In genomic region chr11:11856638-11857037, GRCh38 we compare ENCODE assay signal across 11 cellular contexts. TPM values are rescaled to one million over a fixed set of nuclear protein-coding genes. Genes with fewer than 3 reads are reported as not detected.
DNase-seq lines count a peak whose midpoint lies in the region; ATAC-seq, FAIRE-seq and TF ChIP-seq lines count a peak whose summit lies in the region.
"Had no signal": no experiment of that assay in that cellular context is flagged by ENCODE, and none has a peak within 500 bp of the region (broad histone marks: within the 10 kb centered on the region; RNA-seq: fewer than 3 reads in every experiment).

No MANE protein-coding gene starts in this region.

- H3K4me3 ChIP-seq in H1 (ENCODE audit: extremely low read depth in 1 of 4, insufficient read depth in 2 of 4, low read depth in 3 of 4, low read length in 4 of 4) = no peak overlapping the region; a peak in 1 of 8 replicates
- H3K4me3 ChIP-seq: transverse colon had no signal

- TF ChIP-seq POLR2A in H1 (IDR thresholded peaks at IDR 0.05; ENCODE audit: control extremely low read depth in 1 of 2, low read depth in 2 of 2, low read length in 2 of 2) = no peak

- H2AFZ ChIP-seq in H1 (ENCODE audit: low read length) = no peak overlapping the region

- no peak for ATAC-seq in esophagus mucosa

- H3K18ac ChIP-seq in H1 (ENCODE audit: extremely low read depth, low read length) = 0 out of 2 replicates have a peak overlapping the region, but pooled peaks have one; percentile 39

- no peaks in the 10 kb centered on the region for H3K36me3 Mint-ChIP-seq in stimulated activated naive CD8-positive, alpha-beta T cell treated with anti-CD3 and anti-CD28 coated beads, Interleukin-15, Interleukin-2, amounts not matched to agents 100 ng/mL and 50 ng/mL, for 24 hours (ENCODE audit: low read depth)

- peak overlapping the region; percentile 21 for H3K27ac Mint-ChIP-seq in stimulated activated naive CD8-positive, alpha-beta T cell treated with anti-CD3 and anti-CD28 coated beads, Interleukin-15, Interleukin-2, amounts not matched to agents 100 ng/mL and 50 ng/mL, for 24 hours

- no peak overlapping the region for H4K91ac ChIP-seq in H1 (replicated peaks; ENCODE audit: insufficient read length, low read length)

- no peaks in the 10 kb centered on the region for H3K9me3 Mint-ChIP-seq in stimulated activated naive CD8-positive, alpha-beta T cell treated with anti-CD3 and anti-CD28 coated beads, Interleukin-15, Interleukin-2, amounts not matched to agents 100 ng/mL and 50 ng/mL, for 24 hours

- no peak overlapping the region for H3K27ac ChIP-seq in H1 (ENCODE audit: low read depth, low read length)

- no peaks in the 10 kb centered on the region for H3K23me2 ChIP-seq in H1 (ENCODE audit: low read depth, low read length)

- H2BK5ac ChIP-seq in H1 (ENCODE audit: low read depth, low read length) = no peak overlapping the region

- no peak overlapping the region for H3K4ac ChIP-seq in H1 (replicated peaks; ENCODE audit: insufficient read length, low read depth, low read length)

- no peak overlapping the region for H2BK120ac ChIP-seq in H1 (replicated peaks; ENCODE audit: low read depth, low read length)

- H3K36me3 ChIP-seq in H1 (ENCODE audit: control insufficient read depth in 2 of 4, insufficient read depth in 4 of 4, low read length in 3 of 4) = no peaks in the 10 kb centered on the region
- H3K36me3 ChIP-seq: BE2C, transverse colon had no signal

- no peak overlapping the region for H2BK20ac ChIP-seq in H1 (ENCODE audit: low read length)

- H4K8ac ChIP-seq in H1 (ENCODE audit: extremely low read depth, insufficient read depth, low read length) = no peak overlapping the region

- CTCF ChIA-PET in H1 (lab: Charles Lee; ENCODE audit: partially characterized antibody) = interaction anchor here (0.6 to 1.9 kb wide), 2 partner anchors 10 to 20 kb away, joined by 3 to 5 read pairs; no protein-coding TSS in a partner anchor

- peaks cover 4 to 93% of the 10 kb centered on the region in 2 experiments; a peak in 3 of 4 replicates for H3K79me2 ChIP-seq in H1 (ENCODE audit: control insufficient read depth in 1 of 2, insufficient read depth in 2 of 2, low read length in 2 of 2)

- H4K5ac ChIP-seq in H1 (ENCODE audit: insufficient read length, low read depth, low read length) = no peak overlapping the region

- no peak overlapping the region for H3K23ac ChIP-seq in H1 (ENCODE audit: insufficient read length)

- no peak overlapping the region for H2BK15ac ChIP-seq in H1 (ENCODE audit: low read length)

- H3K4me1 ChIP-seq in H1 (replicated peaks in 1 of 4; ENCODE audit: control insufficient read depth in 3 of 4, insufficient read depth in 4 of 4, low read length in 3 of 4) = peaks cover 0 to 7% (median 3%) of the 10 kb centered on the region in 4 experiments; a peak in 5 of 7 replicates
- H3K4me1 ChIP-seq: BE2C had no signal

- H3K56ac ChIP-seq in H1 (replicated peaks; ENCODE audit: insufficient read length, low read depth, low read length) = no peak overlapping the region

- FAIRE-seq in H1 (lab: Jason Lieb, UNC) (no peak), HTR-8/SVneo (lab: Jason Lieb, UNC) (no peak)

- TF ChIP-seq EP300 in H1 (IDR thresholded peaks at IDR 0.05; ENCODE audit: borderline replicate concordance in 1 of 2, low read depth in 2 of 2, low read length in 2 of 2) = no peak

- 100% methylated on average over 1 of the region's 1 CpG; no CpG with 5 or more reads in 1 of the 2 experiments for WGBS in H1 (ENCODE audit: extremely low coverage in 1 of 2, insufficient coverage in 1 of 2, insufficient read length in 1 of 2, insufficient replicate concordance in 2 of 2, low coverage in 1 of 2, low lambda C conversion rate in 2 of 2, missing lambda C conversion rate in 1 of 2), 2 experiments

- POLR2A ChIA-PET in H1 (lab: Charles Lee; ENCODE audit: partially characterized antibody) = interaction anchor here (1.0 to 2.5 kb wide), 3 partner anchors 14 to 999 kb away, joined by 3 to 6 read pairs (median 4); partner anchors contain the start of genes USP47 and ZBED5

- H3K4me1 Mint-ChIP-seq in stimulated activated naive CD8-positive, alpha-beta T cell treated with anti-CD3 and anti-CD28 coated beads, Interleukin-15, Interleukin-2, amounts not matched to agents 100 ng/mL and 50 ng/mL, for 24 hours (ENCODE audit: low read depth) = peaks cover 80% of the 10 kb centered on the region

- H3K27me3 Mint-ChIP-seq in stimulated activated naive CD8-positive, alpha-beta T cell treated with anti-CD3 and anti-CD28 coated beads, Interleukin-15, Interleukin-2, amounts not matched to agents 100 ng/mL and 50 ng/mL, for 24 hours = no peaks in the 10 kb centered on the region

- no peaks in the 10 kb centered on the region for H3K9me3 ChIP-seq in H1 (ENCODE audit: insufficient read depth in 2 of 2, low read depth in 1 of 2, low read length in 1 of 2)
- H3K9me3 ChIP-seq: BE2C, transverse colon had no signal

- H3K4me2 ChIP-seq in H1 (ENCODE audit: insufficient read depth in 1 of 2, low read depth in 2 of 2, low read length in 2 of 2) = no peak overlapping the region

- H4K20me1 ChIP-seq in H1 (replicated peaks in 1 of 2; ENCODE audit: control insufficient read depth in 1 of 2, insufficient read depth in 2 of 2, low read length in 2 of 2) = peaks cover 1 to 5% of the 10 kb centered on the region in 2 experiments

- peaks cover 3% of the 10 kb centered on the region; the same call in 1 of the 2 replicates for H3K79me1 ChIP-seq in H1 (ENCODE audit: low read depth, low read length)

- peak overlapping the region; percentile 55; the same call in 1 of the 2 replicates for H2BK12ac ChIP-seq in H1 (ENCODE audit: low read depth, low read length)

- no peak overlapping the region for H3K4me3 Mint-ChIP-seq in stimulated activated naive CD8-positive, alpha-beta T cell treated with anti-CD3 and anti-CD28 coated beads, Interleukin-15, Interleukin-2, amounts not matched to agents 100 ng/mL and 50 ng/mL, for 24 hours

- no peak overlapping the region for H2AK5ac ChIP-seq in H1 (ENCODE audit: low read depth, low read length)

- peak; percentile 17 for DNase-seq in activated gamma-delta T cell treated with Interleukin-2 at 50 U/mL for 16 hours
- no peak for DNase-seq in activated gamma-delta T cell (lab: John Stamatoyannopoulos, UW)
- DNase-seq in LHCN-M2 (ENCODE audit: low read depth) = peak; percentile 69
- DNase-seq in H1 (ENCODE audit: low read depth in 1 of 2, low spot score in 2 of 2) = no peak
- DNase-seq in HTR-8/SVneo (ENCODE audit: insufficient read length, low spot score) = no peak
- no peak for DNase-seq in stimulated activated naive CD4-positive, alpha-beta T cell treated with Interleukin-2 at 50 U/mL for 16 hours (lab: John Stamatoyannopoulos, UW)
- DNase-seq: BE2C, NCI-H1436, transverse colon had no signal

- TF ChIP-seq RAD21 in H1 (IDR thresholded peaks at IDR 0.05 in 1 of 2, conservative IDR thresholded peaks at IDR 0.05 in 1 of 2; ENCODE audit: low read depth in 2 of 2, low read length in 2 of 2) = no peak

- H3K9ac ChIP-seq in H1 (replicated peaks in 1 of 4; ENCODE audit: extremely low read depth in 1 of 4, low read depth in 3 of 4, low read length in 3 of 4) = no peak overlapping the region

- H3K27me3 ChIP-seq in H1 (replicated peaks in 1 of 4; ENCODE audit: control insufficient read depth in 3 of 4, extremely low read depth in 1 of 4, insufficient read depth in 3 of 4, low read length in 3 of 4) = no peaks in the 10 kb centered on the region
- H3K27me3 ChIP-seq: BE2C, transverse colon had no signal

- no peak overlapping the region for H3K14ac ChIP-seq in H1 (ENCODE audit: insufficient read length)

- TF ChIP-seq CTCF in H1 (IDR thresholded peaks at IDR 0.05; ENCODE audit: control extremely low read depth in 1 of 3, insufficient read depth in 1 of 3, low read depth in 1 of 3, low read length in 3 of 3) = no peak

TF ChIP-seq in H1, 55 proteins besides CTCF, POLR2A, EP300 and RAD21 (continues in another document):
- TF ChIP-seq E2F6 (IDR thresholded peaks at IDR 0.05) (no peak), RXRA (IDR thresholded peaks at IDR 0.05; ENCODE audit: insufficient read depth, low read depth, low read length) (no peak), KDM1A (IDR thresholded peaks at IDR 0.05; ENCODE audit: borderline replicate concordance, low read length) (no peak), ATF3 (IDR thresholded peaks at IDR 0.05; ENCODE audit: insufficient read depth, low read depth, low read length) (no peak), EZH2 (IDR thresholded peaks at IDR 0.05; ENCODE audit: low read depth, low read length, severe bottlenecking) (no peak), YY1 (IDR thresholded peaks at IDR 0.05; ENCODE audit: low read depth, low read length) (no peak), TAF1 (IDR thresholded peaks at IDR 0.05; ENCODE audit: low read depth, low read length) (no peak), ZNF274 (IDR thresholded peaks at IDR 0.05; ENCODE audit: borderline replicate concordance, extremely low read depth, low read length) (no peak), NRF1 (IDR thresholded peaks at IDR 0.05; ENCODE audit: low read depth, low read length) (no peak), SP1 (IDR thresholded peaks at IDR 0.05; ENCODE audit: low read depth, low read length) (no peak), GTF2F1 (IDR thresholded peaks at IDR 0.05; ENCODE audit: borderline replicate concordance, low read depth, low read length) (no peak), KDM4A (IDR thresholded peaks at IDR 0.05; ENCODE audit: low read depth, low read length, severe bottlenecking) (no peak), CEBPB (IDR thresholded peaks at IDR 0.05; ENCODE audit: low read depth, low read length) (no peak)

RNA-seq across cellular contexts. Expression of gene USP47, which starts 14.9 kb away (rescaled TPM):
- total RNA-seq in LHCN-M2 (2014; rRNA removed) = 34.9 and 47.8 TPM in 2 replicates
- polyA plus RNA-seq in LHCN-M2 (2012) = 13.4 TPM
- 21.1 and 21.3 TPM in 2 replicates for total RNA-seq in H1 (2021; fragmentation: NEBNext Ultra II Directional; extraction: Animal tissue kit (Norgen Biotek cat#: 25700))
- polyA plus RNA-seq in H1 (2011; rRNA removed) = 3.3 and 4.2 TPM in 2 replicates
- polyA plus RNA-seq in H1 (2011; cell fraction: cytosol; rRNA removed) = 7.1 TPM
- 5.6 TPM for polyA plus RNA-seq in H1 (2011; cell fraction: nucleus; rRNA removed)
- polyA plus RNA-seq in H1 (2012, experiment 1 of 2) = 10.6 to 19.4 TPM (median 12.9 TPM) in 4 replicates
- 0.62 TPM for polyA plus RNA-seq in H1 (2012, experiment 2 of 2)
- 12.5 TPM for polyA plus RNA-seq in H1 (2013, experiment 1 of 2)
- polyA plus RNA-seq in H1 (2013, experiment 2 of 2) = 13.4 TPM
- 16.8 and 22.6 TPM in 2 replicates for polyA minus RNA-seq in H1 (2011; rRNA and poly(A)+ RNA removed)
- polyA minus RNA-seq in H1 (2011; cell fraction: cytosol; rRNA and poly(A)+ RNA removed) = 10.8 TPM
- polyA minus RNA-seq in H1 (2011; cell fraction: nucleus; rRNA and poly(A)+ RNA removed) = 48.4 TPM
- total RNA-seq in esophagus mucosa = 26.2 TPM

Comparison
In these comparisons a context has a peak if more than half of its experiments do, and no peak if none do; other contexts are left out.
1. DNase-seq: peak in activated gamma-delta T cell treated with Interleukin-2 at 50 U/mL for 16 hours (single experiment) and LHCN-M2 (single experiment); none in activated gamma-delta T cell (single experiment), H1 (0 of 2), HTR-8/SVneo (single experiment) and stimulated activated naive CD4-positive, alpha-beta T cell treated with Interleukin-2 at 50 U/mL for 16 hours (single experiment).